ENCODE assay signal across 8 cellular contexts in genomic region chr6:157236040-157236725, GRCh38.
DNase-seq lines count a peak whose midpoint lies in the region; ATAC-seq, FAIRE-seq and TF ChIP-seq lines count a peak whose summit lies in the region.

No MANE protein-coding gene starts in this region.

- no peaks in the 10 kb centered on the region for H3K36me3 ChIP-seq in iPS-20b (ENCODE audit: insufficient read depth, low read depth, low read length)

- H3K4me3 ChIP-seq in HFF-Myc (replicated peaks; ENCODE audit: low read depth, low read length) (peak overlapping the region; percentile 29), iPS-20b (ENCODE audit: low read length) (peak overlapping the region; percentile 71; the same call in 1 of the 2 replicates)

- peaks cover 56% of the 10 kb centered on the region for H3K27me3 ChIP-seq in iPS-20b (ENCODE audit: insufficient read depth, low read length)

- peak overlapping the region; percentile 56 for H3K27ac ChIP-seq in angular gyrus (ENCODE audit: low read depth, low read length)
- no peak overlapping the region for H3K27ac ChIP-seq in iPS-20b (ENCODE audit: low read length)

- no peak overlapping the region for H3K27ac Mint-ChIP-seq in stimulated activated naive B cell treated with anti-CD40 and anti-IgM and Interleukin-4, amounts not matched to agents 10 μg/mL and 1 μg/mL and 100 μg/mL, for 72 hours

- H3K4me3 Mint-ChIP-seq in stimulated activated naive B cell treated with anti-CD40 and anti-IgM and Interleukin-4, amounts not matched to agents 10 μg/mL and 1 μg/mL and 100 μg/mL, for 72 hours, result peak overlapping the region; percentile 90 to 95

- FAIRE-seq in H54 (lab: Jason Lieb, UNC), result no peak

- no peak for TF ChIP-seq CTCF in HFF-Myc (IDR thresholded peaks at IDR 0.05; ENCODE audit: low read depth, low read length, missing control alignments)

- peaks cover 3 to 5% of the 10 kb centered on the region in 2 donors for H3K9me3 Mint-ChIP-seq in stimulated activated naive B cell treated with anti-CD40 and anti-IgM and Interleukin-4, amounts not matched to agents 10 μg/mL and 1 μg/mL and 100 μg/mL, for 72 hours

- peaks cover 3% of the 10 kb centered on the region in 2 donors for H3K36me3 Mint-ChIP-seq in stimulated activated naive B cell treated with anti-CD40 and anti-IgM and Interleukin-4, amounts not matched to agents 10 μg/mL and 1 μg/mL and 100 μg/mL, for 72 hours

- peaks cover 58 to 81% of the 10 kb centered on the region in 2 donors for H3K27me3 Mint-ChIP-seq in stimulated activated naive B cell treated with anti-CD40 and anti-IgM and Interleukin-4, amounts not matched to agents 10 μg/mL and 1 μg/mL and 100 μg/mL, for 72 hours

- H3K9me3 ChIP-seq in iPS-20b (ENCODE audit: insufficient read depth, low read depth, low read length), result no peaks in the 10 kb centered on the region

- H3K4me1 ChIP-seq in iPS-20b (ENCODE audit: insufficient read depth, low read length), result peaks cover 10% of the 10 kb centered on the region; the same call in 1 of the 2 replicates

- TF ChIP-seq POLR2A in H54 (IDR thresholded peaks at IDR 0.05; ENCODE audit: low read depth, low read length), result no peak

- H3K4me1 Mint-ChIP-seq in stimulated activated naive B cell treated with anti-CD40 and anti-IgM and Interleukin-4, amounts not matched to agents 10 μg/mL and 1 μg/mL and 100 μg/mL, for 72 hours, result peaks cover 10 to 20% of the 10 kb centered on the region in 2 donors

- DNase-seq in HFF-Myc (ENCODE audit: extremely low read depth, low read depth), result no peak
- no peak for DNase-seq in stimulated activated naive B cell treated with anti-CD40 and anti-IgM and Interleukin-4, amounts not matched to agents 10 μg/mL and 1 μg/mL and 100 μg/mL, for 72 hours
- DNase-seq in H54 (ENCODE audit: insufficient read length, low spot score), result no peak
- no peak for DNase-seq in LoVo (ENCODE audit: low spot score)

- ATAC-seq in stimulated activated naive B cell treated with anti-CD40 and anti-IgM and Interleukin-4, amounts not matched to agents 10 μg/mL and 1 μg/mL and 100 μg/mL, for 72 hours (replicated peaks), result peak; percentile 70 to 74
- ATAC-seq in HG03521 (IDR thresholded peaks at IDR 0.05; ENCODE audit: unreplicated experiment) (no peak), GM21367 (IDR thresholded peaks at IDR 0.05; ENCODE audit: unreplicated experiment) (no peak)

- no peak overlapping the region for H3K9ac ChIP-seq in iPS-20b (ENCODE audit: low read depth, low read length)

Comparison
In these comparisons a context has a peak if more than half of its experiments do, and no peak if none do; other contexts are left out.
1. ATAC-seq: peak in stimulated activated naive B cell treated with anti-CD40 and anti-IgM and Interleukin-4, amounts not matched to agents 10 μg/mL and 1 μg/mL and 100 μg/mL, for 72 hours (2 of 2); none in HG03521 (single experiment) and GM21367 (single experiment).